2 cellular contexts compared by ENCODE assay signal in genomic region chr18:12776821-12777471, GRCh38.
TF ChIP-seq lines count a peak whose summit lies in the region.

No MANE protein-coding gene starts in this region.

TF ChIP-seq in neural cell, 6 proteins besides CTCF, POLR2A, EP300 and RAD21 (continued from another document):
- no peak for TF ChIP-seq REST (IDR thresholded peaks at IDR 0.05; ENCODE audit: borderline replicate concordance)
- no peak for TF ChIP-seq EZH2 (IDR thresholded peaks at IDR 0.05; ENCODE audit: borderline replicate concordance, insufficient read depth, low read length, poor library complexity, severe bottlenecking)
- TF ChIP-seq TAF1 (IDR thresholded peaks at IDR 0.05; ENCODE audit: low read depth), result no peak

TF ChIP-seq in SK-N-SH treated with all-trans-retinoic acid at 6 μM for 48 hours, 23 proteins besides CTCF, POLR2A, EP300 and RAD21 (continued from another document):
- TF ChIP-seq SNAI2 (CRISPR knock-in tag; IDR thresholded peaks at IDR 0.05) (no peak), ZFP30 (CRISPR knock-in tag; IDR thresholded peaks at IDR 0.05) (no peak), ZNF70 (CRISPR knock-in tag; IDR thresholded peaks at IDR 0.05) (no peak), POU6F1 (CRISPR knock-in tag; IDR thresholded peaks at IDR 0.05; ENCODE audit: borderline replicate concordance, low read depth) (no peak), TCF4 (CRISPR knock-in tag; IDR thresholded peaks at IDR 0.05; ENCODE audit: borderline replicate concordance) (no peak), OSR1 (CRISPR knock-in tag; IDR thresholded peaks at IDR 0.05) (no peak), CSDC2 (CRISPR knock-in tag; IDR thresholded peaks at IDR 0.05) (no peak), PATZ1 (CRISPR knock-in tag; IDR thresholded peaks at IDR 0.05; ENCODE audit: borderline replicate concordance) (no peak), RARB (CRISPR knock-in tag; IDR thresholded peaks at IDR 0.05) (no peak), CSRNP3 (CRISPR knock-in tag; IDR thresholded peaks at IDR 0.05) (no peak), GLIS3 (CRISPR knock-in tag; IDR thresholded peaks at IDR 0.05) (no peak), ARNTL (CRISPR knock-in tag; IDR thresholded peaks at IDR 0.05; ENCODE audit: borderline replicate concordance, low read depth) (no peak), TOX (CRISPR knock-in tag; IDR thresholded peaks at IDR 0.05; ENCODE audit: borderline replicate concordance) (no peak), ESRRG (CRISPR knock-in tag; IDR thresholded peaks at IDR 0.05) (no peak), ZNF565 (CRISPR knock-in tag; conservative IDR thresholded peaks at IDR 0.05; ENCODE audit: low read depth) (no peak), ZC3H10 (CRISPR knock-in tag; IDR thresholded peaks at IDR 0.05) (no peak), ISL1 (CRISPR knock-in tag; IDR thresholded peaks at IDR 0.05) (no peak)
